ENCODE assay signal across 1 cellular context in the genomic region with DNA sequence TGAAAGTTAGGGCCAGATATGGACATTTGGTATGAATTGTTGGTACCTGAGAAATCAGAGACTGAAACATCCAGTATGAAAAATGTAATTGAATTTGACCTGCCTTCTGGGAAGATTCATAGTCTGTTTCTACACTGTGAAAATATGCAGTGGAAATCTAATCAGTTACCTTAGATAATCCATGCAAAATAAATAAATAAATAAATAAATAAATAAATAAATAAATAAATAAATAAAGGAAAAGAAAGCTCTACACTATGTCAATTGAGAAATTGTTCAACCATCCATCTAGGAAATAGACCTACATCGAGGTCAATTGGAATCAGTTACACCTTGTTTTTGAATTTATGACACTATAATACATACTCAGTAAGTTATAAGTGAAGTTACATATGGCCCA.
TF ChIP-seq lines count a peak whose summit lies in the region.

No MANE protein-coding gene starts in this region.

TF ChIP-seq in HEK293, 187 proteins besides CTCF, POLR2A, EP300 and RAD21 (continued from another document):
- TF ChIP-seq, protein P1, sequence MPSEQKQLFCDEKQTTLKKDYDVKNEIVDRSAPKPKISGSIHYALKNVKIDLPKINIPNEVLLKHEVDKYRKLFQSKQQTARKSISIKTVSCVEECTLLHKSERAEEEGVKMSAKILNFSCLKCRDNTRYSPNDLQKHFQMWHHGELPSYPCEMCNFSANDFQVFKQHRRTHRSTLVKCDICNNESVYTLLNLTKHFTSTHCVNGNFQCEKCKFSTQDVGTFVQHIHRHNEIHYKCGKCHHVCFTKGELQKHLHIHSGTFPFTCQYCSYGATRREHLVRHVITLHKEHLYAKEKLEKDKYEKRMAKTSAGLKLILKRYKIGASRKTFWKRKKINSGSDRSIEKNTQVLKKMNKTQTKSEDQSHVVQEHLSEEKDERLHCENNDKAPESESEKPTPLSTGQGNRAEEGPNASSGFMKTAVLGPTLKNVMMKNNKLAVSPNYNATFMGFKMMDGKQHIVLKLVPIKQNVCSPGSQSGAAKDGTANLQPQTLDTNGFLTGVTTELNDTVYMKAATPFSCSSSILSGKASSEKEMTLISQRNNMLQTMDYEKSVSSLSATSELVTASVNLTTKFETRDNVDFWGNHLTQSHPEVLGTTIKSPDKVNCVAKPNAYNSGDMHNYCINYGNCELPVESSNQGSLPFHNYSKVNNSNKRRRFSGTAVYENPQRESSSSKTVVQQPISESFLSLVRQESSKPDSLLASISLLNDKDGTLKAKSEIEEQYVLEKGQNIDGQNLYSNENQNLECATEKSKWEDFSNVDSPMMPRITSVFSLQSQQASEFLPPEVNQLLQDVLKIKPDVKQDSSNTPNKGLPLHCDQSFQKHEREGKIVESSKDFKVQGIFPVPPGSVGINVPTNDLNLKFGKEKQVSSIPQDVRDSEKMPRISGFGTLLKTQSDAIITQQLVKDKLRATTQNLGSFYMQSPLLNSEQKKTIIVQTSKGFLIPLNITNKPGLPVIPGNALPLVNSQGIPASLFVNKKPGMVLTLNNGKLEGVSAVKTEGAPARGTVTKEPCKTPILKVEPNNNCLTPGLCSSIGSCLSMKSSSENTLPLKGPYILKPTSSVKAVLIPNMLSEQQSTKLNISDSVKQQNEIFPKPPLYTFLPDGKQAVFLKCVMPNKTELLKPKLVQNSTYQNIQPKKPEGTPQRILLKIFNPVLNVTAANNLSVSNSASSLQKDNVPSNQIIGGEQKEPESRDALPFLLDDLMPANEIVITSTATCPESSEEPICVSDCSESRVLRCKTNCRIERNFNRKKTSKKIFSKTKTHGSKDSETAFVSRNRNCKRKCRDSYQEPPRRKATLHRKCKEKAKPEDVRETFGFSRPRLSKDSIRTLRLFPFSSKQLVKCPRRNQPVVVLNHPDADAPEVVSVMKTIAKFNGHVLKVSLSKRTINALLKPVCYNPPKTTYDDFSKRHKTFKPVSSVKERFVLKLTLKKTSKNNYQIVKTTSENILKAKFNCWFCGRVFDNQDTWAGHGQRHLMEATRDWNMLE (tag by site-specific recombination; conservative IDR thresholded peaks at IDR 0.05; ENCODE audit: low read depth) = peak; percentile 82
- TF ChIP-seq ZNF202 (tag by site-specific recombination; IDR thresholded peaks at IDR 0.05; ENCODE audit: borderline replicate concordance) (peak; percentile 72; the same call in 1 of the 2 replicates), TRIM28 (IDR thresholded peaks at IDR 0.05; ENCODE audit: borderline replicate concordance, low read length) (no peak), ZNF660 (tag by site-specific recombination; IDR thresholded peaks at IDR 0.05) (no peak), ZNF558 (tag by site-specific recombination; IDR thresholded peaks at IDR 0.05) (0 out of 2 replicates have a peak, but pooled peaks have one; percentile 20), ZBTB7A (tag by site-specific recombination; IDR thresholded peaks at IDR 0.05; ENCODE audit: low read depth) (no peak), ZNF433 (tag by site-specific recombination; IDR thresholded peaks at IDR 0.05; ENCODE audit: low read depth) (peak; percentile 60; the same call in 1 of the 2 replicates), ZNF501 (tag by site-specific recombination; IDR thresholded peaks at IDR 0.05) (no peak), FEZF1 (tag by site-specific recombination; IDR thresholded peaks at IDR 0.05) (no peak), ZNF112 (tag by site-specific recombination; IDR thresholded peaks at IDR 0.05) (no peak), GLIS1 (tag by site-specific recombination; IDR thresholded peaks at IDR 0.05) (no peak), ZNF138 (tag by site-specific recombination; IDR thresholded peaks at IDR 0.05; ENCODE audit: borderline replicate concordance) (peak; percentile 84; the same call in 1 of the 2 replicates), ZNF777 (tag by site-specific recombination; IDR thresholded peaks at IDR 0.05; ENCODE audit: borderline replicate concordance) (no peak), ZNF610 (tag by site-specific recombination; IDR thresholded peaks at IDR 0.05; ENCODE audit: borderline replicate concordance) (no peak), ZBTB20 (tag by site-specific recombination; IDR thresholded peaks at IDR 0.05) (no peak), SP7 (tag by site-specific recombination; IDR thresholded peaks at IDR 0.05) (no peak), ZNF140 (tag by site-specific recombination; IDR thresholded peaks at IDR 0.05) (peak; percentile 82; the same call in 1 of the 2 replicates), ZNF654 (tag by site-specific recombination; IDR thresholded peaks at IDR 0.05; ENCODE audit: low read depth) (peak; percentile 27)
- TF ChIP-seq, protein P2, sequence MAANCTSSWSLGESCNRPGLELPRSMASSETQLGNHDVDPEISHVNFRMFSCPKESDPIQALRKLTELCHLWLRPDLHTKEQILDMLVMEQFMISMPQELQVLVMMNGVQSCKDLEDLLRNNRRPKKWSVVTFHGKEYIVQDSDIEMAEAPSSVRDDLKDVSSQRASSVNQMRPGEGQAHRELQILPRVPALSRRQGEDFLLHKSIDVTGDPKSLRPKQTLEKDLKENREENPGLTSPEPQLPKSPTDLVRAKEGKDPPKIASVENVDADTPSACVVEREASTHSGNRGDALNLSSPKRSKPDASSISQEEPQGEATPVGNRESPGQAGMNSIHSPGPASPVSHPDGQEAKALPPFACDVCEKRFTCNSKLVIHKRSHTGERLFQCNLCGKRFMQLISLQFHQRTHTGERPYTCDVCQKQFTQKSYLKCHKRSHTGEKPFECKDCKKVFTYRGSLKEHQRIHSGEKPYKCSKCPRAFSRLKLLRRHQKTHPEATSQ (tag by site-specific recombination; IDR thresholded peaks at IDR 0.05) = no peak
- TF ChIP-seq, protein P3, sequence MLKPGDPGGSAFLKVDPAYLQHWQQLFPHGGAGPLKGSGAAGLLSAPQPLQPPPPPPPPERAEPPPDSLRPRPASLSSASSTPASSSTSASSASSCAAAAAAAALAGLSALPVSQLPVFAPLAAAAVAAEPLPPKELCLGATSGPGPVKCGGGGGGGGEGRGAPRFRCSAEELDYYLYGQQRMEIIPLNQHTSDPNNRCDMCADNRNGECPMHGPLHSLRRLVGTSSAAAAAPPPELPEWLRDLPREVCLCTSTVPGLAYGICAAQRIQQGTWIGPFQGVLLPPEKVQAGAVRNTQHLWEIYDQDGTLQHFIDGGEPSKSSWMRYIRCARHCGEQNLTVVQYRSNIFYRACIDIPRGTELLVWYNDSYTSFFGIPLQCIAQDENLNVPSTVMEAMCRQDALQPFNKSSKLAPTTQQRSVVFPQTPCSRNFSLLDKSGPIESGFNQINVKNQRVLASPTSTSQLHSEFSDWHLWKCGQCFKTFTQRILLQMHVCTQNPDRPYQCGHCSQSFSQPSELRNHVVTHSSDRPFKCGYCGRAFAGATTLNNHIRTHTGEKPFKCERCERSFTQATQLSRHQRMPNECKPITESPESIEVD (tag by site-specific recombination; IDR thresholded peaks at IDR 0.05) = no peak
- TF ChIP-seq, protein P4, sequence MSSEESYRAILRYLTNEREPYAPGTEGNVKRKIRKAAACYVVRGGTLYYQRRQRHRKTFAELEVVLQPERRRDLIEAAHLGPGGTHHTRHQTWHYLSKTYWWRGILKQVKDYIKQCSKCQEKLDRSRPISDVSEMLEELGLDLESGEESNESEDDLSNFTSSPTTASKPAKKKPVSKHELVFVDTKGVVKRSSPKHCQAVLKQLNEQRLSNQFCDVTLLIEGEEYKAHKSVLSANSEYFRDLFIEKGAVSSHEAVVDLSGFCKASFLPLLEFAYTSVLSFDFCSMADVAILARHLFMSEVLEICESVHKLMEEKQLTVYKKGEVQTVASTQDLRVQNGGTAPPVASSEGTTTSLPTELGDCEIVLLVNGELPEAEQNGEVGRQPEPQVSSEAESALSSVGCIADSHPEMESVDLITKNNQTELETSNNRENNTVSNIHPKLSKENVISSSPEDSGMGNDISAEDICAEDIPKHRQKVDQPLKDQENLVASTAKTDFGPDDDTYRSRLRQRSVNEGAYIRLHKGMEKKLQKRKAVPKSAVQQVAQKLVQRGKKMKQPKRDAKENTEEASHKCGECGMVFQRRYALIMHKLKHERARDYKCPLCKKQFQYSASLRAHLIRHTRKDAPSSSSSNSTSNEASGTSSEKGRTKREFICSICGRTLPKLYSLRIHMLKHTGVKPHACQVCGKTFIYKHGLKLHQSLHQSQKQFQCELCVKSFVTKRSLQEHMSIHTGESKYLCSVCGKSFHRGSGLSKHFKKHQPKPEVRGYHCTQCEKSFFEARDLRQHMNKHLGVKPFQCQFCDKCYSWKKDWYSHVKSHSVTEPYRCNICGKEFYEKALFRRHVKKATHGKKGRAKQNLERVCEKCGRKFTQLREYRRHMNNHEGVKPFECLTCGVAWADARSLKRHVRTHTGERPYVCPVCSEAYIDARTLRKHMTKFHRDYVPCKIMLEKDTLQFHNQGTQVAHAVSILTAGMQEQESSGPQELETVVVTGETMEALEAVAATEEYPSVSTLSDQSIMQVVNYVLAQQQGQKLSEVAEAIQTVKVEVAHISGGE (tag by site-specific recombination; conservative IDR thresholded peaks at IDR 0.05; ENCODE audit: low read depth) = peak; percentile 70
- TF ChIP-seq, protein P5, sequence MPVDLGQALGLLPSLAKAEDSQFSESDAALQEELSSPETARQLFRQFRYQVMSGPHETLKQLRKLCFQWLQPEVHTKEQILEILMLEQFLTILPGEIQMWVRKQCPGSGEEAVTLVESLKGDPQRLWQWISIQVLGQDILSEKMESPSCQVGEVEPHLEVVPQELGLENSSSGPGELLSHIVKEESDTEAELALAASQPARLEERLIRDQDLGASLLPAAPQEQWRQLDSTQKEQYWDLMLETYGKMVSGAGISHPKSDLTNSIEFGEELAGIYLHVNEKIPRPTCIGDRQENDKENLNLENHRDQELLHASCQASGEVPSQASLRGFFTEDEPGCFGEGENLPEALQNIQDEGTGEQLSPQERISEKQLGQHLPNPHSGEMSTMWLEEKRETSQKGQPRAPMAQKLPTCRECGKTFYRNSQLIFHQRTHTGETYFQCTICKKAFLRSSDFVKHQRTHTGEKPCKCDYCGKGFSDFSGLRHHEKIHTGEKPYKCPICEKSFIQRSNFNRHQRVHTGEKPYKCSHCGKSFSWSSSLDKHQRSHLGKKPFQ (tag by site-specific recombination; IDR thresholded peaks at IDR 0.05) = no peak
- TF ChIP-seq, protein P6, sequence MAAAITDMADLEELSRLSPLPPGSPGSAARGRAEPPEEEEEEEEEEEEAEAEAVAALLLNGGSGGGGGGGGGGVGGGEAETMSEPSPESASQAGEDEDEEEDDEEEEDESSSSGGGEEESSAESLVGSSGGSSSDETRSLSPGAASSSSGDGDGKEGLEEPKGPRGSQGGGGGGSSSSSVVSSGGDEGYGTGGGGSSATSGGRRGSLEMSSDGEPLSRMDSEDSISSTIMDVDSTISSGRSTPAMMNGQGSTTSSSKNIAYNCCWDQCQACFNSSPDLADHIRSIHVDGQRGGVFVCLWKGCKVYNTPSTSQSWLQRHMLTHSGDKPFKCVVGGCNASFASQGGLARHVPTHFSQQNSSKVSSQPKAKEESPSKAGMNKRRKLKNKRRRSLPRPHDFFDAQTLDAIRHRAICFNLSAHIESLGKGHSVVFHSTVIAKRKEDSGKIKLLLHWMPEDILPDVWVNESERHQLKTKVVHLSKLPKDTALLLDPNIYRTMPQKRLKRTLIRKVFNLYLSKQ (tag by site-specific recombination; IDR thresholded peaks at IDR 0.05; ENCODE audit: borderline replicate concordance) = peak; percentile 62; the same call in 1 of the 2 replicates
- TF ChIP-seq, protein P7, sequence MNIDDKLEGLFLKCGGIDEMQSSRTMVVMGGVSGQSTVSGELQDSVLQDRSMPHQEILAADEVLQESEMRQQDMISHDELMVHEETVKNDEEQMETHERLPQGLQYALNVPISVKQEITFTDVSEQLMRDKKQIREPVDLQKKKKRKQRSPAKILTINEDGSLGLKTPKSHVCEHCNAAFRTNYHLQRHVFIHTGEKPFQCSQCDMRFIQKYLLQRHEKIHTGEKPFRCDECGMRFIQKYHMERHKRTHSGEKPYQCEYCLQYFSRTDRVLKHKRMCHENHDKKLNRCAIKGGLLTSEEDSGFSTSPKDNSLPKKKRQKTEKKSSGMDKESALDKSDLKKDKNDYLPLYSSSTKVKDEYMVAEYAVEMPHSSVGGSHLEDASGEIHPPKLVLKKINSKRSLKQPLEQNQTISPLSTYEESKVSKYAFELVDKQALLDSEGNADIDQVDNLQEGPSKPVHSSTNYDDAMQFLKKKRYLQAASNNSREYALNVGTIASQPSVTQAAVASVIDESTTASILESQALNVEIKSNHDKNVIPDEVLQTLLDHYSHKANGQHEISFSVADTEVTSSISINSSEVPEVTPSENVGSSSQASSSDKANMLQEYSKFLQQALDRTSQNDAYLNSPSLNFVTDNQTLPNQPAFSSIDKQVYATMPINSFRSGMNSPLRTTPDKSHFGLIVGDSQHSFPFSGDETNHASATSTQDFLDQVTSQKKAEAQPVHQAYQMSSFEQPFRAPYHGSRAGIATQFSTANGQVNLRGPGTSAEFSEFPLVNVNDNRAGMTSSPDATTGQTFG (tag by site-specific recombination; IDR thresholded peaks at IDR 0.05; ENCODE audit: borderline replicate concordance) = no peak
TF ChIP-seq in HEK293: peak in this region for 17.
